Comparison of ENCODE assay signal across 12 cellular contexts in the genomic region with DNA sequence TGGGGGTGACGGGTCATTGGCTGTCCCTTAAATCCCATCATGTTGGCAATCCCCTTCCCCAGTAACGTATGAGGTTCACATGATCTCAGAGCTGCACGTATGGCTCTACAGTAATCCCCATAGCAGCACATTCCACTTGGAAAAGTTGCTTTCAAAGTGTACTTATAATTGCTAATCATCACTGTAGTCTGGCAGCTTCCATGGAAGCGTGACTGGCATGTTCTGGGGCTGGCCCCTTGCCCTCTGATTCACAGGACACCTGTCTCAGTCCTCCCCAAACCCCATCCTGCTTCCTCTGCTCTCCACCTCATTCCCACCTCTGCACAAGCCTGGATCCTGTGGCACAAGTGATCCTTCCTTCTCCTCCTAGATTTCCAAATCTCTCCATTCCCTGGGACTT.
"Had no signal": no experiment of that assay in that cellular context is flagged by ENCODE, and none has a peak within 500 bp of the region (broad histone marks: within the 10 kb centered on the region; RNA-seq: fewer than 3 reads in every experiment).

No MANE protein-coding gene starts in this region.

- H3K36me3 ChIP-seq: left lung, prostate gland had no signal

- H3K9me3 ChIP-seq: left lung, prostate gland had no signal

- H3K4me1 ChIP-seq: prostate gland had no signal

- DNase-seq: activated CD4-positive, alpha-beta T cell treated with anti-CD3 and anti-CD28 coated beads, Interleukin-2, amount 50 U/mL, for 1 hour; activated T-cell treated with anti-CD3 and anti-CD28 coated beads for 4 hours; amniotic stem cell; cortex of kidney; head of caudate nucleus; left lung; midbrain; occipital lobe; stimulated activated CD4-positive, alpha-beta T cell treated with anti-CD3 and anti-CD28 coated beads, Interleukin-12 subunit alpha, Interleukin-12 subunit beta, amount 100 ng/mL, for 4 hours; stimulated activated CD4-positive, alpha-beta T cell treated with anti-CD3 and anti-CD28 coated beads, Interleukin-2, amount 100 ng/mL, for 48 hours; stimulated activated naive CD8-positive, alpha-beta T cell treated with anti-CD3 and anti-CD28 coated beads, Interleukin-15, Interleukin-2, amounts not matched to agents 100 U/mL and 50 U/mL, for 24 hours had no signal

- ATAC-seq: stimulated activated naive CD8-positive, alpha-beta T cell treated with anti-CD3 and anti-CD28 coated beads, Interleukin-15, Interleukin-2, amounts not matched to agents 100 U/mL and 50 U/mL, for 24 hours had no signal

- H3K27me3 ChIP-seq: left lung had no signal

- H3K4me3 ChIP-seq: prostate gland had no signal
